Comparison of ENCODE assay signal across 13 cellular contexts in genomic region chr6:11011787-11012234, GRCh38. TPM values are rescaled to one million over a fixed set of nuclear protein-coding genes. Genes with fewer than 3 reads are reported as not detected.
DNase-seq lines count a peak whose midpoint lies in the region; ATAC-seq, FAIRE-seq and TF ChIP-seq lines count a peak whose summit lies in the region.
"Had no signal": no experiment of that assay in that cellular context is flagged by ENCODE, and none has a peak within 500 bp of the region (broad histone marks: within the 10 kb centered on the region; RNA-seq: fewer than 3 reads in every experiment).

No MANE protein-coding gene starts in this region.

- H3K36me3 ChIP-seq in heart right ventricle (no peaks in the 10 kb centered on the region), neuronal stem cell (replicated peaks in 1 of 2; ENCODE audit: control insufficient read depth in 2 of 2, insufficient read depth in 2 of 2, low read length in 2 of 2) (peaks cover 0 to 25% of the 10 kb centered on the region in 2 donors)
- H3K36me3 ChIP-seq: Peyer's patch, vagina had no signal

- intact Hi-C loops in left cardiac atrium (cut with DNase I) (no loop called here), heart right ventricle (cut with DNase I) (no loop called here)

- TF ChIP-seq CTCF in heart right ventricle (IDR thresholded peaks at IDR 0.05), result no peak

- H3K9me3 ChIP-seq in heart right ventricle, result no peaks in the 10 kb centered on the region
- H3K9me3 ChIP-seq in neuronal stem cell (replicated peaks in 1 of 2; ENCODE audit: control insufficient read depth in 2 of 2, insufficient read depth in 1 of 2, low read depth in 1 of 2, low read length in 2 of 2), result no peaks in the 10 kb centered on the region
- H3K9me3 ChIP-seq: Peyer's patch, vagina had no signal

- H3K27me3 ChIP-seq in heart right ventricle (peaks cover 0 to 26% (median 0%) of the 10 kb centered on the region in 7 donors), neuronal stem cell (ENCODE audit: control insufficient read depth in 3 of 3, insufficient read depth in 3 of 3, low read depth in 1 of 3, low read length in 3 of 3) (no peaks in the 10 kb centered on the region)
- H3K27me3 ChIP-seq: Peyer's patch, vagina had no signal

- H3K27ac ChIP-seq in heart right ventricle, result no peak overlapping the region
- H3K27ac ChIP-seq in neuronal stem cell (replicated peaks; ENCODE audit: low read length), result no peak overlapping the region
- H3K27ac ChIP-seq: Peyer's patch, vagina had no signal

- no peak overlapping the region for H2BK5ac ChIP-seq in neuronal stem cell (ENCODE audit: low read length)

- no peak overlapping the region for H2AFZ ChIP-seq in neuronal stem cell (ENCODE audit: low read length)

- H4K91ac ChIP-seq in neuronal stem cell (ENCODE audit: low read depth, low read length, poor library complexity), result no peak overlapping the region

- no peak overlapping the region for H2BK15ac ChIP-seq in neuronal stem cell (ENCODE audit: low read length)

- H3K23ac ChIP-seq in neuronal stem cell (ENCODE audit: low read depth, low read length, poor library complexity), result no peak overlapping the region

- no peak overlapping the region for H3K14ac ChIP-seq in neuronal stem cell (ENCODE audit: low read length)

- no peak for FAIRE-seq in urothelium cell line (lab: Jason Lieb, UNC)
- FAIRE-seq: TTC549 had no signal

- WGBS in heart right ventricle, 2 donors, result 43 to 47% methylated on average over 8 of the region's 8 CpGs
- no CpG with 5 or more reads among the region's 8 CpGs for WGBS in neuronal stem cell (ENCODE audit: extremely low coverage in 2 of 2, insufficient read length in 2 of 2, insufficient replicate concordance in 1 of 2), 2 donors

- no peak overlapping the region for H3K4ac ChIP-seq in neuronal stem cell (ENCODE audit: low read length)

- no peak overlapping the region for H2AK5ac ChIP-seq in neuronal stem cell (ENCODE audit: low read depth, low read length)

- no peak overlapping the region for H3K18ac ChIP-seq in neuronal stem cell (ENCODE audit: low read length)

- H3K79me1 ChIP-seq in neuronal stem cell (ENCODE audit: low read depth, low read length), result no peaks in the 10 kb centered on the region

- no peak overlapping the region for H3K9ac ChIP-seq in neuronal stem cell (ENCODE audit: low read depth, low read length, poor library complexity)

- no peak overlapping the region for H2BK12ac ChIP-seq in neuronal stem cell (ENCODE audit: low read length)

- DNase-seq in left cardiac atrium (peak; percentile 20), heart right ventricle (no peak), amniotic epithelial cell (ENCODE audit: low read depth) (peak; percentile 92), kidney tubule cell (ENCODE audit: low spot score) (peak; percentile 63), urothelium cell line (ENCODE audit: low spot score) (peak; percentile 61), GM03348 (ENCODE audit: low spot score) (no peak), neuronal stem cell (ENCODE audit: low spot score) (no peak)
- DNase-seq in activated naive CD4-positive, alpha-beta T cell (lab: John Stamatoyannopoulos, UW), result no peak
- DNase-seq: amygdala; effector memory CD4-positive, alpha-beta T cell; Peyer's patch had no signal

- H2BK120ac ChIP-seq in neuronal stem cell (ENCODE audit: low read depth, low read length), result no peak overlapping the region

- no peak overlapping the region for H4K8ac ChIP-seq in neuronal stem cell (ENCODE audit: low read depth, low read length)

- H3K4me1 ChIP-seq in heart right ventricle (peaks cover 0 to 29% (median 4%) of the 10 kb centered on the region in 9 donors), neuronal stem cell (ENCODE audit: control insufficient read depth in 2 of 2, insufficient read depth in 1 of 2, low read depth in 1 of 2, low read length in 2 of 2) (peaks cover 0 to 7% of the 10 kb centered on the region in 2 donors)
- H3K4me1 ChIP-seq: Peyer's patch had no signal

- H3K4me2 ChIP-seq in neuronal stem cell (ENCODE audit: insufficient read depth, low read length, poor library complexity, severe bottlenecking), result no peak overlapping the region

- H3K4me3 ChIP-seq in heart right ventricle (no peak overlapping the region), neuronal stem cell (ENCODE audit: low read length in 2 of 2) (peak overlapping the region in 1 of 2 donors; percentile 12)
- H3K4me3 ChIP-seq: Peyer's patch, vagina had no signal

- peak; percentile 61 to 90 for ATAC-seq in left cardiac atrium
- ATAC-seq in heart right ventricle, result no peak

RNA-seq across cellular contexts. Expression of gene ELOVL2, which starts 32.3 kb away (rescaled TPM):
- total RNA-seq in left cardiac atrium, result 1 to 10 TPM; 1.2 to 2.3 TPM
- 1 to 10 TPM in 6 of 10 donors, under 1 TPM in 4; 0.73 to 3.5 (median 1.0) TPM for total RNA-seq in heart right ventricle
- polyA plus RNA-seq in heart right ventricle, result 1 to 10 TPM; 2.6 to 3.3 TPM
- polyA plus RNA-seq in neuronal stem cell (2013, experiment 1 of 2), result 14.1 TPM
- polyA plus RNA-seq in neuronal stem cell (2013, experiment 2 of 2), result 14.4 TPM

Comparison
In these comparisons a context has a peak if more than half of its experiments do, and no peak if none do; other contexts are left out.
1. ATAC-seq: peak in left cardiac atrium (2 of 2); none in heart right ventricle (0 of 8).
2. DNase-seq: peak in left cardiac atrium (single experiment), amniotic epithelial cell (single experiment), kidney tubule cell (single experiment) and urothelium cell line (single experiment); none in heart right ventricle (0 of 2), activated naive CD4-positive, alpha-beta T cell (0 of 4), GM03348 (single experiment) and neuronal stem cell (single experiment).